ENCODE assay signal across 11 cellular contexts in genomic region chr1:74811421-74812179, GRCh38.
DNase-seq lines count a peak whose midpoint lies in the region; ATAC-seq, FAIRE-seq and TF ChIP-seq lines count a peak whose summit lies in the region.
"Had no signal": no experiment of that assay in that cellular context is flagged by ENCODE, and none has a peak within 500 bp of the region (broad histone marks: within the 10 kb centered on the region; RNA-seq: fewer than 3 reads in every experiment).

No MANE protein-coding gene starts in this region.

- peak; percentile 54 for ATAC-seq in GM19467 (IDR thresholded peaks at IDR 0.05; ENCODE audit: unreplicated experiment)
- ATAC-seq in HG03159 (IDR thresholded peaks at IDR 0.05; ENCODE audit: unreplicated experiment), result peak; percentile 48
- ATAC-seq: K562 had no signal

- FAIRE-seq in GM12891 (lab: Jason Lieb, UNC), result no peak
- FAIRE-seq in frontal cortex (lab: Jason Lieb, UNC), result no peak
- FAIRE-seq: K562 had no signal

- no peak for DNase-seq in GM12891 (ENCODE audit: insufficient read length, low spot score)
- DNase-seq in NCI-H82 (lab: John Stamatoyannopoulos, UW), result peak; percentile 59
- no peak for DNase-seq in ureter (ENCODE audit: low spot score)
- DNase-seq in frontal cortex (ENCODE audit: low spot score in 2 of 2), result no peak
- no peak for DNase-seq in NCI-H128 (lab: John Stamatoyannopoulos, UW; ENCODE audit: unreplicated experiment)
- DNase-seq in GOT3 (lab: John Stamatoyannopoulos, UW), result no peak
- DNase-seq: brain microvascular endothelial cell, tibial artery had no signal

- no peak for TF ChIP-seq POLR2A in GM12891 (IDR thresholded peaks at IDR 0.05; ENCODE audit: low read depth, low read length)

TF ChIP-seq in GM12891, 5 proteins besides CTCF, POLR2A, EP300 and RAD21:
- TF ChIP-seq TAF1 (IDR thresholded peaks at IDR 0.05; ENCODE audit: low read depth, low read length), result no peak
- TF ChIP-seq SPI1 (IDR thresholded peaks at IDR 0.05; ENCODE audit: low read depth, low read length), result peak; percentile 49; the same call in 1 of the 2 replicates
TF ChIP-seq in GM12891: peak in this region for 1.
